Comparison of ENCODE assay signal across 8 cellular contexts in genomic region chr16:20102021-20102420, GRCh38. TPM values are rescaled to one million over a fixed set of nuclear protein-coding genes. Genes with fewer than 3 reads are reported as not detected.
"Had no signal": no experiment of that assay in that cellular context is flagged by ENCODE, and none has a peak within 500 bp of the region (broad histone marks: within the 10 kb centered on the region; RNA-seq: fewer than 3 reads in every experiment).

No MANE protein-coding gene starts in this region.

- FAIRE-seq: HTR-8/SVneo, K562 had no signal

- H3K4me3 ChIP-seq: K562 had no signal

- H3K4me3 Mint-ChIP-seq: IgD-negative memory B cell had no signal

- H3K36me3 Mint-ChIP-seq: IgD-negative memory B cell had no signal

- DNase-seq: IMR-90, KBM-7 had no signal

- H3K27ac ChIP-seq: HL-60 had no signal

- H3K4me1 Mint-ChIP-seq: IgD-negative memory B cell had no signal

- ATAC-seq: K562 had no signal

- H3K27ac Mint-ChIP-seq: IgD-negative memory B cell had no signal

- H3K27me3 Mint-ChIP-seq: IgD-negative memory B cell had no signal

RNA-seq across cellular contexts. Expression of gene GPR139, which starts 28.3 kb away (rescaled TPM):
- total RNA-seq: HT-29, HT1080, IMR-90, K562 had no signal
- polyA plus RNA-seq: IgD-negative memory B cell, IMR-90, K562 had no signal
